13 cellular contexts compared by ENCODE assay signal in the genomic region with DNA sequence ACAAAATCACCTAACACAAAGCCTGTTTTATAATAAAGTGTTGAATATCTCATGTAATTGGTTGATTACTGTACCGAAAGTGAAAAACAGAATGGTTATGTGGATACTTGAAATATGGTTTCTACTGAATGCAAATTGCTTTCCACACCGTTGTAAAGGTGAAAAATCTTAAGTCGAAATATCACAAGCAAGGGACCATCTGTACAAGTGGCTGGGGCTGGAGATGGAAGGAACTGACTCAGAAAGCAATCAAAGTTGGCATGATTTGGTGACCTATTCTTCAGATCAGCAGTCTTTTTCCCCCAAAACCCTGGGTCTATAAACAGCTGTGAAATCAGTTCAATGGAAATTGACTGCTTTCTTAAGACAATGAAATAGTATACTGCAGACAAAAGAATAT. TPM values are rescaled to one million over a fixed set of nuclear protein-coding genes. Genes with fewer than 3 reads are reported as not detected.
DNase-seq lines count a peak whose midpoint lies in the region; ATAC-seq lines count a peak whose summit lies in the region.
"Had no signal": no experiment of that assay in that cellular context is flagged by ENCODE, and none has a peak within 500 bp of the region (broad histone marks: within the 10 kb centered on the region; RNA-seq: fewer than 3 reads in every experiment).

No MANE protein-coding gene starts in this region.

- H3K9me3 Mint-ChIP-seq in activated naive CD4-positive, alpha-beta T cell treated with anti-CD3 and anti-CD28 coated beads, Interleukin-2, amount 50 U/mL, for 24 hours, result no peaks in the 10 kb centered on the region
- no peaks in the 10 kb centered on the region for H3K9me3 Mint-ChIP-seq in effector memory CD8-positive, alpha-beta T cell
- no peaks in the 10 kb centered on the region for H3K9me3 Mint-ChIP-seq in stimulated activated naive B cell treated with anti-CD40 and anti-IgM and Interleukin-4, amounts not matched to agents 10 μg/mL and 1 μg/mL and 100 μg/mL, for 72 hours

- ATAC-seq in effector memory CD8-positive, alpha-beta T cell (replicated peaks), result no peak
- no peak for ATAC-seq in stimulated activated naive B cell treated with anti-CD40 and anti-IgM and Interleukin-4, amounts not matched to agents 10 μg/mL and 1 μg/mL and 100 μg/mL, for 72 hours (replicated peaks)
- ATAC-seq in Right ventricle myocardium inferior, result no peak
- ATAC-seq: left ventricle myocardium superior, sciatic nerve had no signal

- H3K36me3 ChIP-seq in SK-N-MC (ENCODE audit: insufficient read depth, low read length), result peaks cover 64% of the 10 kb centered on the region
- H3K36me3 ChIP-seq: transverse colon had no signal

- no peaks in the 10 kb centered on the region for H3K9me3 ChIP-seq in SK-N-MC (ENCODE audit: low read depth, low read length)
- H3K9me3 ChIP-seq: transverse colon had no signal

- H3K36me3 Mint-ChIP-seq in activated naive CD4-positive, alpha-beta T cell treated with anti-CD3 and anti-CD28 coated beads, Interleukin-2, amount 50 U/mL, for 24 hours, result peaks cover 11% of the 10 kb centered on the region
- no peaks in the 10 kb centered on the region for H3K36me3 Mint-ChIP-seq in effector memory CD8-positive, alpha-beta T cell (ENCODE audit: insufficient read depth)
- H3K36me3 Mint-ChIP-seq in stimulated activated naive B cell treated with anti-CD40 and anti-IgM and Interleukin-4, amounts not matched to agents 10 μg/mL and 1 μg/mL and 100 μg/mL, for 72 hours, result peaks cover 9 to 23% of the 10 kb centered on the region in 2 donors

- no peaks in the 10 kb centered on the region for H3K27me3 Mint-ChIP-seq in activated naive CD4-positive, alpha-beta T cell treated with anti-CD3 and anti-CD28 coated beads, Interleukin-2, amount 50 U/mL, for 24 hours
- no peaks in the 10 kb centered on the region for H3K27me3 Mint-ChIP-seq in effector memory CD8-positive, alpha-beta T cell
- no peaks in the 10 kb centered on the region for H3K27me3 Mint-ChIP-seq in stimulated activated naive B cell treated with anti-CD40 and anti-IgM and Interleukin-4, amounts not matched to agents 10 μg/mL and 1 μg/mL and 100 μg/mL, for 72 hours

- intact Hi-C loops in Right ventricle myocardium inferior (cut with DNase I), result loop anchor here (5.0 kb wide), 1 partner anchor 59 kb away; no protein-coding TSS in a partner anchor

- no peak overlapping the region for H3K4me3 ChIP-seq in SK-N-MC
- H3K4me3 ChIP-seq: transverse colon had no signal

- H3K4me3 Mint-ChIP-seq in activated naive CD4-positive, alpha-beta T cell treated with anti-CD3 and anti-CD28 coated beads, Interleukin-2, amount 50 U/mL, for 24 hours, result peak overlapping the region; percentile 34
- H3K4me3 Mint-ChIP-seq in effector memory CD8-positive, alpha-beta T cell, result peak overlapping the region in 1 of 2 donors; percentile 11
- no peak overlapping the region for H3K4me3 Mint-ChIP-seq in stimulated activated naive B cell treated with anti-CD40 and anti-IgM and Interleukin-4, amounts not matched to agents 10 μg/mL and 1 μg/mL and 100 μg/mL, for 72 hours

- H3K27ac ChIP-seq in SK-N-MC, result peak overlapping the region; percentile 45; the same call in 1 of the 2 replicates
- H3K27ac ChIP-seq: transverse colon had no signal

- peak overlapping the region; percentile 12 for H3K9ac ChIP-seq in SK-N-MC (ENCODE audit: insufficient read length)

- H3K27ac Mint-ChIP-seq in activated naive CD4-positive, alpha-beta T cell treated with anti-CD3 and anti-CD28 coated beads, Interleukin-2, amount 50 U/mL, for 24 hours, result peak overlapping the region; percentile 43
- peak overlapping the region; percentile 49 to 50 for H3K27ac Mint-ChIP-seq in effector memory CD8-positive, alpha-beta T cell
- peak overlapping the region; percentile 51 for H3K27ac Mint-ChIP-seq in stimulated activated naive B cell treated with anti-CD40 and anti-IgM and Interleukin-4, amounts not matched to agents 10 μg/mL and 1 μg/mL and 100 μg/mL, for 72 hours

- H3K4me1 Mint-ChIP-seq in activated naive CD4-positive, alpha-beta T cell treated with anti-CD3 and anti-CD28 coated beads, Interleukin-2, amount 50 U/mL, for 24 hours, result peaks cover 58% of the 10 kb centered on the region
- H3K4me1 Mint-ChIP-seq in effector memory CD8-positive, alpha-beta T cell (ENCODE audit: low read depth in 2 of 2), result peaks cover 16 to 17% of the 10 kb centered on the region in 2 donors
- peaks cover 15 to 32% of the 10 kb centered on the region in 2 donors for H3K4me1 Mint-ChIP-seq in stimulated activated naive B cell treated with anti-CD40 and anti-IgM and Interleukin-4, amounts not matched to agents 10 μg/mL and 1 μg/mL and 100 μg/mL, for 72 hours

- no peak for DNase-seq in activated naive CD4-positive, alpha-beta T cell (lab: John Stamatoyannopoulos, UW)
- no peak for DNase-seq in SK-N-MC (ENCODE audit: low read depth, low spot score)
- DNase-seq in effector memory CD8-positive, alpha-beta T cell, result no peak
- DNase-seq in stimulated activated naive B cell treated with anti-CD40 and anti-IgM and Interleukin-4, amounts not matched to agents 10 μg/mL and 1 μg/mL and 100 μg/mL, for 72 hours, result no peak
- DNase-seq in COR-L47 (lab: John Stamatoyannopoulos, UW), result no peak
- no peak for DNase-seq in NCI-H82 (lab: John Stamatoyannopoulos, UW)
- DNase-seq in Right ventricle myocardium inferior (ENCODE audit: missing footprints), result no peak
- DNase-seq: DMS 273 treated with DMSO at 0.1 percent for 48 hours; left ventricle myocardium superior; stimulated activated CD4-positive, alpha-beta T cell treated with anti-CD3 and anti-CD28 coated beads, Interleukin-2, amount 100 ng/mL, for 24 hours; transverse colon had no signal

RNA-seq across cellular contexts. Expression of a gene that starts 3.6 kb away (rescaled TPM):
- total RNA-seq in Right ventricle myocardium inferior, result 43.0 TPM

RNA-seq across cellular contexts. Expression of a gene that starts 4.2 kb away (rescaled TPM):
- 371 TPM for total RNA-seq in Right ventricle myocardium inferior

RNA-seq across cellular contexts. Expression of a gene that starts 24.4 kb away (rescaled TPM):
- 1.1 TPM for total RNA-seq in Right ventricle myocardium inferior
- total RNA-seq: transverse colon had no signal

RNA-seq across cellular contexts. Expression of a gene that starts 48.6 kb away (rescaled TPM):
- total RNA-seq in Right ventricle myocardium inferior, result 130 TPM
